In genomic region chr6:56638760-56639159, GRCh38 we compare ENCODE assay signal across 15 cellular contexts. TPM values are rescaled to one million over a fixed set of nuclear protein-coding genes. Genes with fewer than 3 reads are reported as not detected.
DNase-seq lines count a peak whose midpoint lies in the region; ATAC-seq, FAIRE-seq and TF ChIP-seq lines count a peak whose summit lies in the region.
"Had no signal": no experiment of that assay in that cellular context is flagged by ENCODE, and none has a peak within 500 bp of the region (broad histone marks: within the 10 kb centered on the region; RNA-seq: fewer than 3 reads in every experiment).

No MANE protein-coding gene starts in this region.

- in situ Hi-C loops in HepG2 (cut with HindIII; ENCODE audit: extremely low pct_ligation_motif_present, low pct_unique_long_range_greater_than_20kb), result loop anchor here (5.0 to 10.0 kb wide), 2 partner anchors 124 to 206 kb away; no protein-coding TSS in a partner anchor

- H3K4me1 ChIP-seq in A549 (peaks cover 64% of the 10 kb centered on the region), breast epithelium (no peaks in the 10 kb centered on the region), HepG2 (ENCODE audit: insufficient read depth, low read length) (peaks cover 23% of the 10 kb centered on the region)

- TF ChIP-seq POLR2A in A549 (IDR thresholded peaks at IDR 0.05; ENCODE audit: low read length), result no peak
- TF ChIP-seq POLR2A in breast epithelium (IDR thresholded peaks at IDR 0.05), result no peak
- no peak for TF ChIP-seq POLR2A in HepG2 (IDR thresholded peaks at IDR 0.05; ENCODE audit: insufficient read depth in 1 of 2, low read depth in 2 of 2, low read length in 2 of 2)

- no peak for TF ChIP-seq RAD21 in A549 (conservative IDR thresholded peaks at IDR 0.05 in 1 of 2, IDR thresholded peaks at IDR 0.05 in 1 of 2)
- no peak for TF ChIP-seq RAD21 in HepG2 (CRISPR knock-in tag; IDR thresholded peaks at IDR 0.05)

- H3K4me2 ChIP-seq in A549, result peak overlapping the region; percentile 61
- H3K4me2 ChIP-seq in HepG2 (ENCODE audit: low read depth, low read length), result no peak overlapping the region
- H3K4me2 ChIP-seq: GM23338 had no signal

- H3K27ac ChIP-seq in A549 (0 out of 6 replicates have a peak overlapping the region, but pooled peaks of 1 of the 2 experiments have one; percentile 35), breast epithelium (peak overlapping the region; percentile 49 to 79), HepG2 (ENCODE audit: extremely low read length, insufficient read depth, low read length) (no peak overlapping the region)
- H3K27ac ChIP-seq: SK-N-MC had no signal

- TF ChIP-seq CTCF in A549 (IDR thresholded peaks at IDR 0.05) (no peak), breast epithelium (IDR thresholded peaks at IDR 0.05) (no peak), HepG2 (CRISPR knock-in tag; IDR thresholded peaks at IDR 0.05) (no peak)

- POLR2A ChIA-PET in A549 (lab: Yijun Ruan, JAX) (no interaction called here), HepG2 (lab: Yijun Ruan, JAX) (no interaction called here)

- FAIRE-seq in A549 (lab: Jason Lieb, UNC), result no peak
- FAIRE-seq in GM18507 (lab: Jason Lieb, UNC), result peak; percentile 33
- FAIRE-seq in HepG2 (lab: Jason Lieb, UNC), result no peak

- H2AFZ ChIP-seq in HepG2 (ENCODE audit: low read length), result no peak overlapping the region
- H2AFZ ChIP-seq: GM23338 had no signal

- H3K27me3 ChIP-seq in breast epithelium (no peaks in the 10 kb centered on the region), HepG2 (ENCODE audit: control insufficient read depth in 1 of 2, insufficient read depth in 2 of 2, low read length in 2 of 2) (no peaks in the 10 kb centered on the region)

- no peaks in the 10 kb centered on the region for H4K20me1 ChIP-seq in HepG2 (ENCODE audit: insufficient read depth, low read length)

- H3K36me3 ChIP-seq in breast epithelium (peaks cover 7% of the 10 kb centered on the region), HepG2 (replicated peaks in 1 of 2; ENCODE audit: control insufficient read depth in 1 of 2, insufficient read depth in 2 of 2, low read length in 2 of 2) (peaks cover 5 to 26% of the 10 kb centered on the region in 2 experiments; a peak in 4 of 5 replicates)

- intact Hi-C loops in breast epithelium (cut with DNase I; ENCODE audit: low total_unique reads) (no loop called here), HepG2 (cut with micrococcal nuclease; ENCODE audit: unreplicated experiment) (no loop called here)

- ATAC-seq in A549 (no peak), HepG2 (no peak)
- ATAC-seq: GM23338, PC-3 had no signal

- CTCF ChIA-PET in A549 (lab: Yijun Ruan, JAX) (interaction anchor here (1.2 to 3.2 kb wide), 5 partner anchors 12 to 119 kb away, joined by 3 to 24 read pairs (median 13); no protein-coding TSS in a partner anchor), HepG2 (lab: Yijun Ruan, JAX; ENCODE audit: low intra/inter-chr PET ratio, low total read pairs) (interaction anchor here (2.5 kb wide), 1 partner anchor 61 kb away, joined by 65 read pairs; no protein-coding TSS in a partner anchor)

- no TSS peak for BruUV-seq in HepG2 (replicated peaks; lab: Mats Ljungman, UMichigan)

- H3K9ac ChIP-seq in HepG2 (ENCODE audit: insufficient read depth, low read depth, low read length), result no peak overlapping the region

- H3K9me3 ChIP-seq in A549 (no peaks in the 10 kb centered on the region), breast epithelium (no peaks in the 10 kb centered on the region), HepG2 (ENCODE audit: low read length) (no peaks in the 10 kb centered on the region)

- DNase-seq in A549 (ENCODE audit: low read depth in 1 of 2, low spot score in 1 of 2) (no peak), GM18507 (ENCODE audit: extremely low spot score, insufficient read length, low read depth) (no peak), breast epithelium (ENCODE audit: low spot score in 2 of 2) (no peak), HepG2 (ENCODE audit: low spot score) (no peak), medulla oblongata (ENCODE audit: extremely low spot score) (no peak), HK-2 (ENCODE audit: unreplicated experiment) (no peak), Kasumi-1 (lab: John Stamatoyannopoulos, UW) (no peak)
- DNase-seq: Calu3; CD4-positive, alpha-beta T cell; GF-D8; NCI-H2029 treated with DMSO at 0.1 percent for 48 hours; NCI-H526 treated with DMSO at 0.1 percent for 48 hours; PC-3 had no signal

- H3K4me3 ChIP-seq in A549, result no peak overlapping the region
- peak overlapping the region in 2 of 3 donors; percentile 51 to 56 for H3K4me3 ChIP-seq in breast epithelium
- no peak overlapping the region for H3K4me3 ChIP-seq in HepG2 (replicated peaks in 1 of 3; ENCODE audit: insufficient read depth in 1 of 3, low read depth in 2 of 3, low read length in 3 of 3)
- H3K4me3 ChIP-seq: GM23338, SK-N-MC had no signal

- TF ChIP-seq EP300 in A549 (IDR thresholded peaks at IDR 0.05) (no peak), HepG2 (IDR thresholded peaks at IDR 0.05; ENCODE audit: low read depth in 2 of 2, low read length in 2 of 2) (no peak), HepG2 (CRISPR knock-in tag; IDR thresholded peaks at IDR 0.05; ENCODE audit: borderline replicate concordance) (no peak)

- H3K79me2 ChIP-seq in HepG2 (ENCODE audit: insufficient read depth, low read length), result no peaks in the 10 kb centered on the region

TF ChIP-seq in A549, 52 proteins besides CTCF, POLR2A, EP300 and RAD21:
- TF ChIP-seq CEBPB (IDR thresholded peaks at IDR 0.05) (peak in 1 of 2 experiments; percentile 59; a peak in 2 of 4 replicates), NPAS2 (CRISPR knock-in tag; IDR thresholded peaks at IDR 0.05; ENCODE audit: borderline replicate concordance) (no peak)

TF ChIP-seq in HepG2, 621 proteins besides CTCF, POLR2A, EP300 and RAD21:
- peak; percentile 57; the same call in 1 of the 2 replicates for TF ChIP-seq CEBPB (IDR thresholded peaks at IDR 0.05; ENCODE audit: borderline replicate concordance, low read depth, low read length)
- no peak for TF ChIP-seq ZNF7 (CRISPR knock-in tag; IDR thresholded peaks at IDR 0.05)

RNA-seq across cellular contexts. Expression of gene DST, which starts 3.9 kb away (rescaled TPM):
- 99.0 and 124 TPM in 2 replicates for polyA plus RNA-seq in A549 (2011; rRNA removed)
- 11.2 and 12.7 TPM in 2 replicates for polyA plus RNA-seq in A549 (2012; cell fraction: cytosol; rRNA removed)
- polyA plus RNA-seq in A549 (2012; cell fraction: nucleus; rRNA removed), result 75.3 and 145 TPM in 2 replicates
- polyA plus RNA-seq in A549 (2017; fragmentation: RNase III; extraction: RNeasy Plus Mini Kit Qiagen cat#74134 plus additional on column Dnase treatment), result 32.4 to 41.6 TPM (median 37.5 TPM) in 3 replicates
- polyA minus RNA-seq in A549 (2011; rRNA and poly(A)+ RNA removed), result 217 and 226 TPM in 2 replicates
- 1,000 to 10,000 TPM in 1 of 3 donors, 100 to 1,000 TPM in 2; 272 to 1,354 (median 700) TPM for total RNA-seq in breast epithelium
- 61.7 and 89.0 TPM in 2 replicates for total RNA-seq in HepG2 (2016; rRNA removed; fragmentation: Illumina TruSeq; extraction: Trizol)
- 6.5 and 7.8 TPM in 2 replicates for total RNA-seq in HepG2 (2016; cell fraction: cytosol; rRNA removed; fragmentation: Illumina TruSeq; extraction: Trizol; ENCODE audit: low read depth)
- 56.6 and 87.8 TPM in 2 replicates for total RNA-seq in HepG2 (2016; cell fraction: insoluble cytoplasmic fraction; rRNA removed; fragmentation: Illumina TruSeq; extraction: Trizol)
- 14.8 and 16.7 TPM in 2 replicates for total RNA-seq in HepG2 (2016; cell fraction: membrane; rRNA removed; fragmentation: Illumina TruSeq; extraction: Trizol)
- total RNA-seq in HepG2 (2016; cell fraction: nucleus; rRNA removed; fragmentation: Illumina TruSeq; extraction: Trizol), result 273 and 289 TPM in 2 replicates
- 64.4 and 77.2 TPM in 2 replicates for polyA plus RNA-seq in HepG2 (2011; rRNA removed)
- polyA plus RNA-seq in HepG2 (2011; cell fraction: cytosol; rRNA removed), result 23.8 and 26.1 TPM in 2 replicates
- 197 and 231 TPM in 2 replicates for polyA plus RNA-seq in HepG2 (2011; cell fraction: nucleus; rRNA removed)
- polyA plus RNA-seq in HepG2 (2012), result 75.4 and 77.7 TPM in 2 replicates
- 2.7 and 2.9 TPM in 2 replicates for polyA plus RNA-seq in HepG2 (2016; cell fraction: cytosol; fragmentation: Illumina TruSeq; extraction: Trizol; ENCODE audit: low read depth)
- polyA plus RNA-seq in HepG2 (2016; cell fraction: insoluble cytoplasmic fraction; fragmentation: Illumina TruSeq; extraction: Trizol; ENCODE audit: low read depth), result 38.0 and 39.9 TPM in 2 replicates
- polyA plus RNA-seq in HepG2 (2016; cell fraction: membrane; fragmentation: Illumina TruSeq; extraction: Trizol; ENCODE audit: low read depth), result 5.4 and 7.5 TPM in 2 replicates
- polyA plus RNA-seq in HepG2 (2016; cell fraction: nucleus; fragmentation: Illumina TruSeq; extraction: Trizol; ENCODE audit: insufficient read depth, low read depth), result 155 and 164 TPM in 2 replicates
- polyA minus RNA-seq in HepG2 (2011; rRNA and poly(A)+ RNA removed; ENCODE audit: low replicate concordance), result 62.4 and 124 TPM in 2 replicates
- 53.9 and 66.4 TPM in 2 replicates for polyA minus RNA-seq in HepG2 (2011; cell fraction: cytosol; rRNA and poly(A)+ RNA removed)
- 948 and 1,173 TPM in 2 replicates for polyA minus RNA-seq in HepG2 (2011; cell fraction: nucleus; rRNA and poly(A)+ RNA removed)

Comparison
In these comparisons a context has a peak if more than half of its experiments do, and no peak if none do; other contexts are left out.
1. H3K4me3 ChIP-seq: peak in breast epithelium (2 of 3); none in A549 (single experiment) and HepG2 (0 of 3).